In the genomic region with DNA sequence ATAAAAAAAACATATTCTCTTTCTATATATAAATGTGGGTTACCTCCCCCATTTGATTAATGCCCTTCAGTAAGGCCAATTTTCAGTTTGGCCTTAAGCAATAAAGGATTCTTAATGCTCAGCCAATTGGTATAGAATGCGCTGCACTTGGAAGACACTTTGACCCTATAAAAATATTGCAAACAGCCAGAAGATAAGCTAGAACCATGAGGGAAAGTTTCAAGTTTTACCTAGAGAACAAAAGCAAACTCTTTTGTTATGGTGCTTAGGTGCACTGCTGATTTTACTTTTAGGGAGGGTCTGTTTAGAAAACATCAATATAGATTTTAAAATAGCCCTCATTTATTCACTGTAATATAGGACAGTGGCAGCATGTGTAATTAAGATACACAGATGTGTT, we compare ENCODE assay signal across 1 cellular context.
TF ChIP-seq lines count a peak whose summit lies in the region.

No MANE protein-coding gene starts in this region.

TF ChIP-seq in GM23338, 12 proteins besides CTCF, POLR2A, EP300 and RAD21:
- TF ChIP-seq, protein P1, sequence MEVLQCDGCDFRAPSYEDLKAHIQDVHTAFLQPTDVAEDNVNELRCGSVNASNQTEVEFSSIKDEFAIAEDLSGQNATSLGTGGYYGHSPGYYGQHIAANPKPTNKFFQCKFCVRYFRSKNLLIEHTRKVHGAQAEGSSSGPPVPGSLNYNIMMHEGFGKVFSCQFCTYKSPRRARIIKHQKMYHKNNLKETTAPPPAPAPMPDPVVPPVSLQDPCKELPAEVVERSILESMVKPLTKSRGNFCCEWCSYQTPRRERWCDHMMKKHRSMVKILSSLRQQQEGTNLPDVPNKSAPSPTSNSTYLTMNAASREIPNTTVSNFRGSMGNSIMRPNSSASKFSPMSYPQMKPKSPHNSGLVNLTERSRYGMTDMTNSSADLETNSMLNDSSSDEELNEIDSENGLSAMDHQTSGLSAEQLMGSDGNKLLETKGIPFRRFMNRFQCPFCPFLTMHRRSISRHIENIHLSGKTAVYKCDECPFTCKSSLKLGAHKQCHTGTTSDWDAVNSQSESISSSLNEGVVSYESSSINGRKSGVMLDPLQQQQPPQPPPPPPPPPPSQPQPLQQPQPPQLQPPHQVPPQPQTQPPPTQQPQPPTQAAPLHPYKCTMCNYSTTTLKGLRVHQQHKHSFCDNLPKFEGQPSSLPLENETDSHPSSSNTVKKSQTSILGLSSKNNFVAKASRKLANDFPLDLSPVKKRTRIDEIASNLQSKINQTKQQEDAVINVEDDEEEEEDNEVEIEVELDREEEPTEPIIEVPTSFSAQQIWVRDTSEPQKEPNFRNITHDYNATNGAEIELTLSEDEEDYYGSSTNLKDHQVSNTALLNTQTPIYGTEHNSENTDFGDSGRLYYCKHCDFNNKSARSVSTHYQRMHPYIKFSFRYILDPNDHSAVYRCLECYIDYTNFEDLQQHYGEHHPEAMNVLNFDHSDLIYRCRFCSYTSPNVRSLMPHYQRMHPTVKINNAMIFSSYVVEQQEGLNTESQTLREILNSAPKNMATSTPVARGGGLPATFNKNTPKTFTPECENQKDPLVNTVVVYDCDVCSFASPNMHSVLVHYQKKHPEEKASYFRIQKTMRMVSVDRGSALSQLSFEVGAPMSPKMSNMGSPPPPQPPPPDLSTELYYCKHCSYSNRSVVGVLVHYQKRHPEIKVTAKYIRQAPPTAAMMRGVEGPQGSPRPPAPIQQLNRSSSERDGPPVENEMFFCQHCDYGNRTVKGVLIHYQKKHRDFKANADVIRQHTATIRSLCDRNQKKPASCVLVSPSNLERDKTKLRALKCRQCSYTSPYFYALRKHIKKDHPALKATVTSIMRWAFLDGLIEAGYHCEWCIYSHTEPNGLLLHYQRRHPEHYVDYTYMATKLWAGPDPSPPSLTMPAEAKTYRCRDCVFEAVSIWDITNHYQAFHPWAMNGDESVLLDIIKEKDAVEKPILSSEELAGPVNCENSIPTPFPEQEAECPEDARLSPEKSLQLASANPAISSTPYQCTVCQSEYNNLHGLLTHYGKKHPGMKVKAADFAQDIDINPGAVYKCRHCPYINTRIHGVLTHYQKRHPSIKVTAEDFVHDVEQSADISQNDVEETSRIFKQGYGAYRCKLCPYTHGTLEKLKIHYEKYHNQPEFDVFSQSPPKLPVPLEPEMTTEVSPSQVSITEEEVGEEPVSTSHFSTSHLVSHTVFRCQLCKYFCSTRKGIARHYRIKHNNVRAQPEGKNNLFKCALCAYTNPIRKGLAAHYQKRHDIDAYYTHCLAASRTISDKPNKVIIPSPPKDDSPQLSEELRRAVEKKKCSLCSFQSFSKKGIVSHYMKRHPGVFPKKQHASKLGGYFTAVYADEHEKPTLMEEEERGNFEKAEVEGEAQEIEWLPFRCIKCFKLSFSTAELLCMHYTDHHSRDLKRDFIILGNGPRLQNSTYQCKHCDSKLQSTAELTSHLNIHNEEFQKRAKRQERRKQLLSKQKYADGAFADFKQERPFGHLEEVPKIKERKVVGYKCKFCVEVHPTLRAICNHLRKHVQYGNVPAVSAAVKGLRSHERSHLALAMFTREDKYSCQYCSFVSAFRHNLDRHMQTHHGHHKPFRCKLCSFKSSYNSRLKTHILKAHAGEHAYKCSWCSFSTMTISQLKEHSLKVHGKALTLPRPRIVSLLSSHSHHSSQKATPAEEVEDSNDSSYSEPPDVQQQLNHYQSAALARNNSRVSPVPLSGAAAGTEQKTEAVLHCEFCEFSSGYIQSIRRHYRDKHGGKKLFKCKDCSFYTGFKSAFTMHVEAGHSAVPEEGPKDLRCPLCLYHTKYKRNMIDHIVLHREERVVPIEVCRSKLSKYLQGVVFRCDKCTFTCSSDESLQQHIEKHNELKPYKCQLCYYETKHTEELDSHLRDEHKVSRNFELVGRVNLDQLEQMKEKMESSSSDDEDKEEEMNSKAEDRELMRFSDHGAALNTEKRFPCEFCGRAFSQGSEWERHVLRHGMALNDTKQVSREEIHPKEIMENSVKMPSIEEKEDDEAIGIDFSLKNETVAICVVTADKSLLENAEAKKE (CRISPR knock-in tag; IDR thresholded peaks at IDR 0.05) = no peak
- TF ChIP-seq POLR2AphosphoS5 (IDR thresholded peaks at IDR 0.05; ENCODE audit: low read depth) (no peak), EZH2 (IDR thresholded peaks at IDR 0.05; ENCODE audit: low read depth, unreplicated experiment) (no peak), NANOG (IDR thresholded peaks at IDR 0.05; ENCODE audit: borderline replicate concordance) (no peak), JUNB (IDR thresholded peaks at IDR 0.05; ENCODE audit: unreplicated experiment) (no peak), ZNF331 (CRISPR knock-in tag; IDR thresholded peaks at IDR 0.05; ENCODE audit: low read depth) (no peak), EZH2phosphoT487 (IDR thresholded peaks at IDR 0.05; ENCODE audit: unreplicated experiment) (no peak), STAT1 (IDR thresholded peaks at IDR 0.05; ENCODE audit: unreplicated experiment) (no peak), ZNF114 (CRISPR knock-in tag; IDR thresholded peaks at IDR 0.05) (no peak), CREB1 (CRISPR knock-in tag; IDR thresholded peaks at IDR 0.05; ENCODE audit: low read depth) (no peak)
- TF ChIP-seq, protein P2, sequence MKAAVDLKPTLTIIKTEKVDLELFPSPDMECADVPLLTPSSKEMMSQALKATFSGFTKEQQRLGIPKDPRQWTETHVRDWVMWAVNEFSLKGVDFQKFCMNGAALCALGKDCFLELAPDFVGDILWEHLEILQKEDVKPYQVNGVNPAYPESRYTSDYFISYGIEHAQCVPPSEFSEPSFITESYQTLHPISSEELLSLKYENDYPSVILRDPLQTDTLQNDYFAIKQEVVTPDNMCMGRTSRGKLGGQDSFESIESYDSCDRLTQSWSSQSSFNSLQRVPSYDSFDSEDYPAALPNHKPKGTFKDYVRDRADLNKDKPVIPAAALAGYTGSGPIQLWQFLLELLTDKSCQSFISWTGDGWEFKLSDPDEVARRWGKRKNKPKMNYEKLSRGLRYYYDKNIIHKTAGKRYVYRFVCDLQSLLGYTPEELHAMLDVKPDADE (IDR thresholded peaks at IDR 0.05) = no peak
- TF ChIP-seq, protein P3, sequence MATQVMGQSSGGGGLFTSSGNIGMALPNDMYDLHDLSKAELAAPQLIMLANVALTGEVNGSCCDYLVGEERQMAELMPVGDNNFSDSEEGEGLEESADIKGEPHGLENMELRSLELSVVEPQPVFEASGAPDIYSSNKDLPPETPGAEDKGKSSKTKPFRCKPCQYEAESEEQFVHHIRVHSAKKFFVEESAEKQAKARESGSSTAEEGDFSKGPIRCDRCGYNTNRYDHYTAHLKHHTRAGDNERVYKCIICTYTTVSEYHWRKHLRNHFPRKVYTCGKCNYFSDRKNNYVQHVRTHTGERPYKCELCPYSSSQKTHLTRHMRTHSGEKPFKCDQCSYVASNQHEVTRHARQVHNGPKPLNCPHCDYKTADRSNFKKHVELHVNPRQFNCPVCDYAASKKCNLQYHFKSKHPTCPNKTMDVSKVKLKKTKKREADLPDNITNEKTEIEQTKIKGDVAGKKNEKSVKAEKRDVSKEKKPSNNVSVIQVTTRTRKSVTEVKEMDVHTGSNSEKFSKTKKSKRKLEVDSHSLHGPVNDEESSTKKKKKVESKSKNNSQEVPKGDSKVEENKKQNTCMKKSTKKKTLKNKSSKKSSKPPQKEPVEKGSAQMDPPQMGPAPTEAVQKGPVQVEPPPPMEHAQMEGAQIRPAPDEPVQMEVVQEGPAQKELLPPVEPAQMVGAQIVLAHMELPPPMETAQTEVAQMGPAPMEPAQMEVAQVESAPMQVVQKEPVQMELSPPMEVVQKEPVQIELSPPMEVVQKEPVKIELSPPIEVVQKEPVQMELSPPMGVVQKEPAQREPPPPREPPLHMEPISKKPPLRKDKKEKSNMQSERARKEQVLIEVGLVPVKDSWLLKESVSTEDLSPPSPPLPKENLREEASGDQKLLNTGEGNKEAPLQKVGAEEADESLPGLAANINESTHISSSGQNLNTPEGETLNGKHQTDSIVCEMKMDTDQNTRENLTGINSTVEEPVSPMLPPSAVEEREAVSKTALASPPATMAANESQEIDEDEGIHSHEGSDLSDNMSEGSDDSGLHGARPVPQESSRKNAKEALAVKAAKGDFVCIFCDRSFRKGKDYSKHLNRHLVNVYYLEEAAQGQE (IDR thresholded peaks at IDR 0.05; ENCODE audit: unreplicated experiment) = no peak
